ENCODE assay signal across 8 cellular contexts in genomic region chr5:54743997-54744788, GRCh38.
DNase-seq lines count a peak whose midpoint lies in the region; ATAC-seq, FAIRE-seq and TF ChIP-seq lines count a peak whose summit lies in the region.

No MANE protein-coding gene starts in this region.

- H3K9me3 ChIP-seq in CD4-positive, alpha-beta T cell (ENCODE audit: control insufficient read depth, low read length) = no peaks in the 10 kb centered on the region
- H3K9me3 ChIP-seq in transverse colon = no peaks in the 10 kb centered on the region

- POLR2A ChIA-PET in CD4-positive, alpha-beta T cell (lab: Charles Lee) = interaction anchor here (1.0 to 2.8 kb wide), 13 partner anchors 9 to 225 kb away, joined by 3 to 20 read pairs (median 4); no protein-coding TSS in a partner anchor
- POLR2A ChIA-PET in activated CD8-positive, alpha-beta T cell treated with anti-CD3 and anti-CD28 coated beads, Interleukin-2, amount 10 ng/mL, durations not matched to agents 7 days and 5 days (lab: Charles Lee) = interaction anchor here (0.6 to 2.1 kb wide), 5 partner anchors 26 to 451 kb away, joined by 3 to 9 read pairs (median 3); no protein-coding TSS in a partner anchor

- no peak for TF ChIP-seq CTCF in CD4-positive, alpha-beta T cell (IDR thresholded peaks at IDR 0.05)
- TF ChIP-seq CTCF in transverse colon (IDR thresholded peaks at IDR 0.05) = no peak

- ATAC-seq in CD4-positive, alpha-beta T cell (ENCODE audit: poor library complexity) = peak; percentile 95
- peak; percentile 80 for ATAC-seq in GM21619 (IDR thresholded peaks at IDR 0.05; ENCODE audit: unreplicated experiment)
- peak; percentile 83 for ATAC-seq in activated CD8-positive, alpha-beta T cell treated with anti-CD3 and anti-CD28 coated beads, Interleukin-2, amount 10 ng/mL, durations not matched to agents 7 days and 5 days
- peak; percentile 82 to 94 for ATAC-seq in natural killer cell treated with Interleukin-12 subunit alpha and Interleukin-12 subunit beta and Interleukin-15 and Interleukin-18, amount 100 ng/mL, for 72 hours

- CTCF ChIA-PET in CD4-positive, alpha-beta T cell (lab: Charles Lee) = interaction anchor here (1.3 kb wide), 1 partner anchor 227 kb away, joined by 11 read pairs; the partner anchor contains the start of gene SNX18
- CTCF ChIA-PET in activated CD8-positive, alpha-beta T cell treated with anti-CD3 and anti-CD28 coated beads, Interleukin-2, amount 10 ng/mL, durations not matched to agents 7 days and 5 days (lab: Charles Lee) = interaction anchor here (0.6 to 2.8 kb wide), 13 partner anchors 10 to 415 kb away, joined by 3 to 10 read pairs (median 4); partner anchors contain the start of genes GPX8 and SNX18

- WGBS in transverse colon (ENCODE audit: low coverage in 1 of 2), 2 donors = 58 to 75% methylated on average over 6 to 8 of the region's 8 CpGs

- FAIRE-seq in GM19239 (lab: Jason Lieb, UNC) = no peak

- no peaks in the 10 kb centered on the region for H3K36me3 ChIP-seq in transverse colon

- peak overlapping the region; percentile 16 for H3K4me3 Mint-ChIP-seq in CD4-positive, alpha-beta T cell
- peak overlapping the region; percentile 39 for H3K4me3 Mint-ChIP-seq in activated CD8-positive, alpha-beta T cell treated with anti-CD3 and anti-CD28 coated beads, Interleukin-2, amount 10 ng/mL, durations not matched to agents 7 days and 5 days
- H3K4me3 Mint-ChIP-seq in natural killer cell treated with Interleukin-12 subunit alpha and Interleukin-12 subunit beta and Interleukin-15 and Interleukin-18, amount 100 ng/mL, for 72 hours = peak overlapping the region; percentile 77

- in situ Hi-C loops in transverse colon (cut with MboI; ENCODE audit: low pct_ligation_motif_present in 1 of 4, low pct_unique_long_range_greater_than_20kb in 1 of 4, low sequenced_read_pairs in 3 of 4) = no loop called here

- H3K9me3 Mint-ChIP-seq in CD4-positive, alpha-beta T cell = no peaks in the 10 kb centered on the region
- peaks cover 3% of the 10 kb centered on the region for H3K9me3 Mint-ChIP-seq in activated CD8-positive, alpha-beta T cell treated with anti-CD3 and anti-CD28 coated beads, Interleukin-2, amount 10 ng/mL, durations not matched to agents 7 days and 5 days (ENCODE audit: insufficient read depth)
- H3K9me3 Mint-ChIP-seq in natural killer cell treated with Interleukin-12 subunit alpha and Interleukin-12 subunit beta and Interleukin-15 and Interleukin-18, amount 100 ng/mL, for 72 hours = no peaks in the 10 kb centered on the region

- H3K27ac Mint-ChIP-seq in CD4-positive, alpha-beta T cell = peak overlapping the region; percentile 67
- H3K27ac Mint-ChIP-seq in activated CD8-positive, alpha-beta T cell treated with anti-CD3 and anti-CD28 coated beads, Interleukin-2, amount 10 ng/mL, durations not matched to agents 7 days and 5 days = peak overlapping the region; percentile 81
- H3K27ac Mint-ChIP-seq in natural killer cell treated with Interleukin-12 subunit alpha and Interleukin-12 subunit beta and Interleukin-15 and Interleukin-18, amount 100 ng/mL, for 72 hours = peak overlapping the region; percentile 81 to 89

- no peaks in the 10 kb centered on the region for H3K27me3 Mint-ChIP-seq in CD4-positive, alpha-beta T cell
- H3K27me3 Mint-ChIP-seq in activated CD8-positive, alpha-beta T cell treated with anti-CD3 and anti-CD28 coated beads, Interleukin-2, amount 10 ng/mL, durations not matched to agents 7 days and 5 days (ENCODE audit: low read depth) = peaks cover 4% of the 10 kb centered on the region
- no peaks in the 10 kb centered on the region for H3K27me3 Mint-ChIP-seq in natural killer cell treated with Interleukin-12 subunit alpha and Interleukin-12 subunit beta and Interleukin-15 and Interleukin-18, amount 100 ng/mL, for 72 hours

- DNase-seq in CD4-positive, alpha-beta T cell = peak in 9 of 10 experiments; percentile 13 to 40 (median 26)
- DNase-seq in Kasumi-1 (lab: John Stamatoyannopoulos, UW) (peak; percentile 64 to 72), epithelial cell of prostate (ENCODE audit: low read depth, low spot score) (peak; percentile 79), transverse colon (peak; percentile 46), GM19239 (ENCODE audit: insufficient read length, low spot score) (no peak)
- peak; percentile 67 for DNase-seq in activated CD8-positive, alpha-beta T cell treated with anti-CD3 and anti-CD28 coated beads, Interleukin-2, amount 10 ng/mL, durations not matched to agents 7 days and 5 days
- peak; percentile 74 for DNase-seq in natural killer cell treated with Interleukin-12 subunit alpha and Interleukin-12 subunit beta and Interleukin-15 and Interleukin-18, amount 100 ng/mL, for 72 hours (ENCODE audit: low spot score)

- intact Hi-C loops in CD4-positive, alpha-beta T cell (cut with DNase I, micrococcal nuclease) = loop anchor here in 1 of 2 experiments (10.0 kb wide), 1 partner anchor 429 kb away; the partner anchor contains the start of gene ARL15
- intact Hi-C loops in transverse colon (cut with DNase I; ENCODE audit: low total_unique reads) = no loop called here

- H3K36me3 Mint-ChIP-seq in CD4-positive, alpha-beta T cell (ENCODE audit: low read depth) = no peaks in the 10 kb centered on the region
- peaks cover 4% of the 10 kb centered on the region for H3K36me3 Mint-ChIP-seq in activated CD8-positive, alpha-beta T cell treated with anti-CD3 and anti-CD28 coated beads, Interleukin-2, amount 10 ng/mL, durations not matched to agents 7 days and 5 days (ENCODE audit: low read depth)
- no peaks in the 10 kb centered on the region for H3K36me3 Mint-ChIP-seq in natural killer cell treated with Interleukin-12 subunit alpha and Interleukin-12 subunit beta and Interleukin-15 and Interleukin-18, amount 100 ng/mL, for 72 hours

- no peak overlapping the region for H3K4me3 ChIP-seq in transverse colon

- TF ChIP-seq POLR2A in transverse colon (IDR thresholded peaks at IDR 0.05) = no peak

- peaks cover 19% of the 10 kb centered on the region for H3K4me1 Mint-ChIP-seq in CD4-positive, alpha-beta T cell (ENCODE audit: low read depth)
- H3K4me1 Mint-ChIP-seq in activated CD8-positive, alpha-beta T cell treated with anti-CD3 and anti-CD28 coated beads, Interleukin-2, amount 10 ng/mL, durations not matched to agents 7 days and 5 days (ENCODE audit: low read depth) = peaks cover 31% of the 10 kb centered on the region
- peaks cover 26 to 42% of the 10 kb centered on the region in 2 donors for H3K4me1 Mint-ChIP-seq in natural killer cell treated with Interleukin-12 subunit alpha and Interleukin-12 subunit beta and Interleukin-15 and Interleukin-18, amount 100 ng/mL, for 72 hours (ENCODE audit: low read depth in 2 of 2)

- H3K27me3 ChIP-seq in CD4-positive, alpha-beta T cell (ENCODE audit: control insufficient read depth, insufficient read depth, low read length) = no peaks in the 10 kb centered on the region
- H3K27me3 ChIP-seq in transverse colon = no peaks in the 10 kb centered on the region

- TF ChIP-seq EP300 in transverse colon (IDR thresholded peaks at IDR 0.05; ENCODE audit: low read depth) = no peak

- peaks cover 3 to 24% (median 16%) of the 10 kb centered on the region in 4 donors for H3K4me1 ChIP-seq in transverse colon

- no peak overlapping the region for H3K27ac ChIP-seq in CD4-positive, alpha-beta T cell (ENCODE audit: low read depth, low read length)
- H3K27ac ChIP-seq in epithelial cell of prostate (peak overlapping the region; percentile 58), transverse colon (peak overlapping the region; percentile 65 to 74 (median 70))

Comparison
In these comparisons a context has a peak if more than half of its experiments do, and no peak if none do; other contexts are left out.
1. H3K4me3 Mint-ChIP-seq: peak in every context shown above with its lines; median percentile 77 in natural killer cell treated with Interleukin-12 subunit alpha and Interleukin-12 subunit beta and Interleukin-15 and Interleukin-18, amount 100 ng/mL, for 72 hours; 39 in activated CD8-positive, alpha-beta T cell treated with anti-CD3 and anti-CD28 coated beads, Interleukin-2, amount 10 ng/mL, durations not matched to agents 7 days and 5 days; 16 in CD4-positive, alpha-beta T cell.